ENCODE assay signal across 9 cellular contexts in genomic region chr1:40383488-40384412, GRCh38. TPM values are rescaled to one million over a fixed set of nuclear protein-coding genes. Genes with fewer than 3 reads are reported as not detected.
DNase-seq lines count a peak whose midpoint lies in the region; ATAC-seq and TF ChIP-seq lines count a peak whose summit lies in the region.
"Had no signal": no experiment of that assay in that cellular context is flagged by ENCODE, and none has a peak within 500 bp of the region (broad histone marks: within the 10 kb centered on the region; RNA-seq: fewer than 3 reads in every experiment).

No MANE protein-coding gene starts in this region.

- no peak overlapping the region for H2AFZ ChIP-seq in GM23248

- ATAC-seq in T-helper 17 cell (no peak), HG03159 (IDR thresholded peaks at IDR 0.05; ENCODE audit: unreplicated experiment) (no peak)
- no peak for ATAC-seq in stimulated activated naive B cell treated with anti-CD40 and anti-IgM and Interleukin-4, amounts not matched to agents 10 μg/mL and 1 μg/mL and 100 μg/mL, for 72 hours (replicated peaks)

- H3K4me3 Mint-ChIP-seq in T-helper 17 cell = peak overlapping the region; percentile 89
- peak overlapping the region; percentile 80 to 85 for H3K4me3 Mint-ChIP-seq in stimulated activated naive B cell treated with anti-CD40 and anti-IgM and Interleukin-4, amounts not matched to agents 10 μg/mL and 1 μg/mL and 100 μg/mL, for 72 hours

- H3K27ac ChIP-seq in GM23248 = no peak overlapping the region

- H3K9me3 ChIP-seq in GM23248 (ENCODE audit: low read depth) (no peaks in the 10 kb centered on the region), T-helper 17 cell (ENCODE audit: control insufficient read depth, low read length, poor library complexity, severe bottlenecking) (no peaks in the 10 kb centered on the region)

- H4K20me1 ChIP-seq in GM23248 (ENCODE audit: insufficient read depth) = no peaks in the 10 kb centered on the region

- peaks cover 60% of the 10 kb centered on the region for H3K4me1 Mint-ChIP-seq in T-helper 17 cell
- H3K4me1 Mint-ChIP-seq in stimulated activated naive B cell treated with anti-CD40 and anti-IgM and Interleukin-4, amounts not matched to agents 10 μg/mL and 1 μg/mL and 100 μg/mL, for 72 hours = peaks cover 52 to 72% of the 10 kb centered on the region in 2 donors

- DNase-seq in GM23248 (peak; percentile 44), T-helper 17 cell (no peak), fibroblast of mammary gland (ENCODE audit: low read depth) (peak; percentile 90), SKM-1 (lab: John Stamatoyannopoulos, UW; ENCODE audit: unreplicated experiment) (no peak), AML-193 (lab: John Stamatoyannopoulos, UW) (no peak)
- DNase-seq in stimulated activated naive B cell treated with anti-CD40 and anti-IgM and Interleukin-4, amounts not matched to agents 10 μg/mL and 1 μg/mL and 100 μg/mL, for 72 hours = no peak
- no peak for DNase-seq in stimulated activated naive CD4-positive, alpha-beta T cell treated with Interleukin-2 at 50 U/mL for 16 hours (lab: John Stamatoyannopoulos, UW)
- DNase-seq: SHP77 treated with DMSO at 0.1 percent for 48 hours had no signal

- peak overlapping the region; percentile 98 for H3K27ac Mint-ChIP-seq in T-helper 17 cell
- H3K27ac Mint-ChIP-seq in stimulated activated naive B cell treated with anti-CD40 and anti-IgM and Interleukin-4, amounts not matched to agents 10 μg/mL and 1 μg/mL and 100 μg/mL, for 72 hours = peak overlapping the region; percentile 99

- H3K4me2 ChIP-seq in GM23248 (ENCODE audit: unreplicated experiment) = no peak overlapping the region

- WGBS in GM23248 (ENCODE audit: low coverage in 1 of 2, low lambda C conversion rate in 2 of 2, missing lambda C conversion rate in 2 of 2), 2 experiments = 90% methylated on average over 9 of the region's 9 CpGs

- no peak for TF ChIP-seq CTCF in fibroblast of mammary gland (conservative IDR thresholded peaks at IDR 0.05; ENCODE audit: control insufficient read depth, insufficient read depth, low read depth, low read length)

- H3K4me1 ChIP-seq in GM23248 (ENCODE audit: insufficient read depth) = peaks cover 34% of the 10 kb centered on the region

- H3K9me3 Mint-ChIP-seq in stimulated activated naive B cell treated with anti-CD40 and anti-IgM and Interleukin-4, amounts not matched to agents 10 μg/mL and 1 μg/mL and 100 μg/mL, for 72 hours = no peaks in the 10 kb centered on the region

- peaks cover 90% of the 10 kb centered on the region for H3K79me2 ChIP-seq in GM23248 (ENCODE audit: insufficient read depth)

- peaks cover 5% of the 10 kb centered on the region for H3K36me3 Mint-ChIP-seq in T-helper 17 cell (ENCODE audit: low read depth)
- peaks cover 43 to 51% of the 10 kb centered on the region in 2 donors for H3K36me3 Mint-ChIP-seq in stimulated activated naive B cell treated with anti-CD40 and anti-IgM and Interleukin-4, amounts not matched to agents 10 μg/mL and 1 μg/mL and 100 μg/mL, for 72 hours

- in situ Hi-C loops in GM23248 (cut with MboI) = no loop called here

- H3K9ac ChIP-seq in GM23248 = no peak overlapping the region

- H3F3A ChIP-seq in GM23248 (ENCODE audit: insufficient read depth) = peaks cover 10% of the 10 kb centered on the region; the same call in 1 of the 2 replicates

- no peak overlapping the region for H3K4me3 ChIP-seq in GM23248
- H3K4me3 ChIP-seq in fibroblast of mammary gland (ENCODE audit: control insufficient read depth, low read depth, low read length) = no peak overlapping the region

- H3K36me3 ChIP-seq in GM23248 (ENCODE audit: low read depth) = no peaks in the 10 kb centered on the region

- no peaks in the 10 kb centered on the region for H3K27me3 ChIP-seq in GM23248 (replicated peaks; ENCODE audit: insufficient read depth)

- no peaks in the 10 kb centered on the region for H3K27me3 Mint-ChIP-seq in T-helper 17 cell
- no peaks in the 10 kb centered on the region for H3K27me3 Mint-ChIP-seq in stimulated activated naive B cell treated with anti-CD40 and anti-IgM and Interleukin-4, amounts not matched to agents 10 μg/mL and 1 μg/mL and 100 μg/mL, for 72 hours

- H3K9me2 ChIP-seq in GM23248 (ENCODE audit: insufficient read depth) = no peaks in the 10 kb centered on the region

RNA-seq across cellular contexts. Expression of gene SMAP2, which starts 10.2 kb away (rescaled TPM):
- 14.3 and 15.6 TPM in 2 replicates for total RNA-seq in GM23248 (2014; rRNA removed; shearing (Covaris generic))
- polyA plus RNA-seq in GM23248 (2016; fragmentation: Nextera tagmentation; extraction: Ambion mirVana) = 12.2 and 13.0 TPM in 2 replicates
- total RNA-seq in T-helper 17 cell = 100 to 1,000 TPM; 155 to 169 TPM

Comparison
In these comparisons a context has a peak if more than half of its experiments do, and no peak if none do; other contexts are left out.
1. DNase-seq: peak in GM23248 (single experiment) and fibroblast of mammary gland (single experiment); none in T-helper 17 cell (0 of 3), stimulated activated naive B cell treated with anti-CD40 and anti-IgM and Interleukin-4, amounts not matched to agents 10 μg/mL and 1 μg/mL and 100 μg/mL, for 72 hours (single experiment), SKM-1 (single experiment), AML-193 (0 of 2) and stimulated activated naive CD4-positive, alpha-beta T cell treated with Interleukin-2 at 50 U/mL for 16 hours (single experiment).